20 cellular contexts compared by ENCODE assay signal in the genomic region with DNA sequence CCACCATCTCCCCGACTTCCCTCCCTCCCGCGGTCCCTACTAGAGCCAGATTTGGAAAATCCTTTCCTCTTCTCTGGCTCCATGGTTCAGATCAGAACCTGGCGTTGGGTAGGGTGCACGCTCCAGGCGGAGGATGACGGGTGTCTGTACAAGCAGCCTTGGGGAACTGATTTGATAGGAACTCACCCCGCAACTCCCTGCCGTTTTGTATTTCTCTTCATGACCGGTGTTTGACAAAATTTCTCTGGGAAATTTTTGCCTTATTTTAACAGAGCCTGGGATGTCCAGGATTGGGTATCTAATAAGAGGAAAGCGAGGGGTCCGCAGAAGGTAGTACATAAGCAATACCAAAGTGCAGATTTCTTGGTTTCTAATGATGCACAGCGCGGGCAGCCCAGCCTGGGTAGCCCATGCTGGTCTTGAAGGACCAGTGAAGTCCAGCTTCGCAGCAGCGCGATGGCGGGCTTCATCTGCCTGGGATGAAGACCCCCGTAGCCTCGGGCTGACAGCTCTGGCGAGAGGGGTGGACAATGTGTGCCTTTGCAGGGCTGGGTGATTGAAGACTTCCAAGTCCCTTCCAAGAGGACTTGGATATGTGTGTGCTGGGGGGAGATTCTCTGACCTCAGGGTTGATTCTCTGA. TPM values are rescaled to one million over a fixed set of nuclear protein-coding genes. Genes with fewer than 3 reads are reported as not detected.
DNase-seq lines count a peak whose midpoint lies in the region; ATAC-seq and TF ChIP-seq lines count a peak whose summit lies in the region.
"Had no signal": no experiment of that assay in that cellular context is flagged by ENCODE, and none has a peak within 500 bp of the region (broad histone marks: within the 10 kb centered on the region; RNA-seq: fewer than 3 reads in every experiment).

No MANE protein-coding gene starts in this region.

- TF ChIP-seq CTCF in right atrium auricular region (IDR thresholded peaks at IDR 0.05) = no peak
- TF ChIP-seq CTCF in epithelial cell of proximal tubule (conservative IDR thresholded peaks at IDR 0.05; ENCODE audit: low read depth, low read length) = no peak
- TF ChIP-seq CTCF in nephron (IDR thresholded peaks at IDR 0.05; ENCODE audit: unreplicated experiment in 3 of 3) = no peak

- peak; percentile 53 for DNase-seq in right atrium auricular region (ENCODE audit: low spot score)
- DNase-seq in left ventricle myocardium superior = no peak
- no peak for DNase-seq in epithelial cell of proximal tubule (ENCODE audit: low read depth)
- DNase-seq in epidermal melanocyte (ENCODE audit: insufficient read length, low spot score) = no peak
- DNase-seq in T-cell = no peak
- no peak for DNase-seq in medulla oblongata (ENCODE audit: extremely low spot score)
- no peak for DNase-seq in kidney glomerular epithelial cell (lab: John Stamatoyannopoulos, UW)
- DNase-seq: activated B cell treated with CpG ODN at 0.5 μM for 24 hours, DMS 273 treated with DMSO at 0.1 percent for 48 hours, gastrocnemius medialis, GF-D8, NCI-H1694, SIG-M5 had no signal

- H3K27ac Mint-ChIP-seq in nephron = peak overlapping the region in 1 of 3 experiments; percentile 11
- peak overlapping the region in 1 of 2 donors; percentile 15 for H3K27ac Mint-ChIP-seq in T-cell
- H3K27ac Mint-ChIP-seq: activated B cell treated with CpG ODN at 0.5 μM for 24 hours; activated CD8-positive, alpha-beta T cell treated with anti-CD3 and anti-CD28 coated beads for 36 hours; activated naive CD4-positive, alpha-beta T cell treated with anti-CD3 and anti-CD28 coated beads, Interleukin-2, amount 50 U/mL, for 24 hours; activated T-cell treated with anti-CD3 and anti-CD28 coated beads, Interleukin-2, amount 50 U/mL, for 24 hours had no signal

- H3K27ac ChIP-seq in right atrium auricular region = no peak overlapping the region
- H3K27ac ChIP-seq: gastrocnemius medialis, parathyroid adenoma had no signal

- H3K4me3 ChIP-seq in right atrium auricular region = peak overlapping the region in 1 of 2 donors; percentile 31
- peak overlapping the region; percentile 61 for H3K4me3 ChIP-seq in epithelial cell of proximal tubule (ENCODE audit: low read depth, low read length)
- H3K4me3 ChIP-seq: gastrocnemius medialis, GM12878 had no signal

- POLR2A ChIA-PET in T-cell (lab: Charles Lee) = no interaction called here

- H3K36me3 Mint-ChIP-seq in nephron (ENCODE audit: low read depth) = no peaks in the 10 kb centered on the region
- H3K36me3 Mint-ChIP-seq in T-cell = no peaks in the 10 kb centered on the region
- H3K36me3 Mint-ChIP-seq: activated naive CD4-positive, alpha-beta T cell treated with anti-CD3 and anti-CD28 coated beads, Interleukin-2, amount 50 U/mL, for 24 hours; CD14-positive monocyte had no signal

- CTCF ChIA-PET in T-cell (lab: Charles Lee) = no interaction called here

- ATAC-seq in left ventricle myocardium superior (no peak), T-cell (replicated peaks in 1 of 4) (no peak)
- ATAC-seq: gastrocnemius medialis had no signal

- peak overlapping the region; percentile 85 to 89 (median 88) for H3K4me3 Mint-ChIP-seq in nephron
- no peak overlapping the region for H3K4me3 Mint-ChIP-seq in T-cell
- H3K4me3 Mint-ChIP-seq: activated B cell treated with CpG ODN at 0.5 μM for 24 hours; activated CD8-positive, alpha-beta T cell treated with anti-CD3 and anti-CD28 coated beads for 36 hours; activated naive CD4-positive, alpha-beta T cell treated with anti-CD3 and anti-CD28 coated beads, Interleukin-2, amount 50 U/mL, for 24 hours; activated T-cell treated with anti-CD3 and anti-CD28 coated beads, Interleukin-2, amount 50 U/mL, for 24 hours had no signal

- H3K9me3 ChIP-seq in right atrium auricular region = no peaks in the 10 kb centered on the region
- H3K9me3 ChIP-seq: gastrocnemius medialis had no signal

- H3K36me3 ChIP-seq in right atrium auricular region = no peaks in the 10 kb centered on the region
- H3K36me3 ChIP-seq: gastrocnemius medialis had no signal

- no peaks in the 10 kb centered on the region for H3K9me3 Mint-ChIP-seq in nephron
- H3K9me3 Mint-ChIP-seq in T-cell = no peaks in the 10 kb centered on the region
- H3K9me3 Mint-ChIP-seq: activated B cell treated with CpG ODN at 0.5 μM for 24 hours; activated CD8-positive, alpha-beta T cell treated with anti-CD3 and anti-CD28 coated beads for 36 hours; activated naive CD4-positive, alpha-beta T cell treated with anti-CD3 and anti-CD28 coated beads, Interleukin-2, amount 50 U/mL, for 24 hours; activated T-cell treated with anti-CD3 and anti-CD28 coated beads, Interleukin-2, amount 50 U/mL, for 24 hours had no signal

- H3K4me1 Mint-ChIP-seq in nephron (peaks cover 29% of the 10 kb centered on the region), T-cell (peaks cover 7 to 18% (median 10%) of the 10 kb centered on the region in 3 donors)

- peaks cover 0 to 7% of the 10 kb centered on the region in 2 donors for H3K27me3 ChIP-seq in right atrium auricular region

- intact Hi-C loops in left ventricle myocardium superior (cut with micrococcal nuclease) = no loop called here

- H3K27me3 Mint-ChIP-seq in nephron (ENCODE audit: low read depth) (peaks cover 86% of the 10 kb centered on the region), T-cell (peaks cover 59 to 66% of the 10 kb centered on the region in 2 donors)

- H3K4me1 ChIP-seq in right atrium auricular region = peaks cover 0 to 25% of the 10 kb centered on the region in 2 donors
- H3K4me1 ChIP-seq: parathyroid adenoma had no signal

RNA-seq across cellular contexts. Expression of gene SORCS3, which starts 2.1 kb away (rescaled TPM):
- total RNA-seq in right atrium auricular region (under 1 TPM in 1 of 2 donors, not detected in 1; 0.07 TPM), left ventricle myocardium superior (0.10 TPM), epithelial cell of proximal tubule (under 0.01 and 0.06 TPM in 2 replicates), T-cell (1 to 10 TPM in 1 of 5 donors, under 1 TPM in 3, not detected in 1; 0.03 to 1.8 (median 0.50) TPM)
- total RNA-seq: activated B cell treated with CpG ODN at 0.5 μM for 24 hours; activated CD8-positive, alpha-beta T cell treated with anti-CD3 and anti-CD28 coated beads for 36 hours; gastrocnemius medialis; GM12878 had no signal

Comparison
In these comparisons a context has a peak if more than half of its experiments do, and no peak if none do; other contexts are left out.
1. H3K4me3 Mint-ChIP-seq: peak in nephron (3 of 3); none in T-cell (0 of 3).